Comparison of ENCODE assay signal across 16 cellular contexts in the genomic region with DNA sequence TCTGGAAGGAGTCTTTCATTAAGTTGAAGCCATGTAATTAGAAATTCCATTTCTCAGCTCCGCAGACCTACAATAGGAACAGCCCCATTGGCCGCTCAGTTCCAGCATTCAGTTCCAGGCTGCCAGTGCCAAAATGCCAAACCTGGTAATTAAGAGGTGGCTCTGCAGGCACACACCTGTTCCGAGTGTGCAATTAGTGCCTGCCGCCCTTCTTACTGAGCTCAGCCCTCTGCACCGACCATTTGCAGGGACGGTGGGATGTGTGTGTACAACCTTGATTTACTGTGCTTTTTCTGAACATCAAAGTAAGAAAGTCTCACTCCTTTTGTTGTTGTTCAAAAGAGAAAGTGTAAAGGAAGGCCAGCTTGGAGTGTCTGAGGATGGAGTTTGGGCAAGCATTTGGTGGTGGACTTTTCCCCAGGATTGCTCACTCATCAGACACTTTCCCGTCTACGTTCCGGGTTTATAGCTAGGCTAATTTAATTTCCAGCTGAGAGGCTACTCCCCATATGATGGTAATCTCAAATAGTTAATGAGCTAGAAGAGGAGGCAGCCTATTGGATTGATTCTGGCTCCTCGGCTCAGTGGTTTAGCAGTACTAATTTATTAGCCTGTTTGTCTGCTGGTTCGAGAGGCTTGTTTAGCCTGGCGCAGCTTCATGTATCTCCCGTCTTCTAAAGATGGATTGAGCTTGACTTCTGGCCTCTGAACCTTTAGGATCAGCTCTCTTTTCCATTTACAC. TPM values are rescaled to one million over a fixed set of nuclear protein-coding genes. Genes with fewer than 3 reads are reported as not detected.
DNase-seq lines count a peak whose midpoint lies in the region; ATAC-seq and TF ChIP-seq lines count a peak whose summit lies in the region.
"Had no signal": no experiment of that assay in that cellular context is flagged by ENCODE, and none has a peak within 500 bp of the region (broad histone marks: within the 10 kb centered on the region; RNA-seq: fewer than 3 reads in every experiment).

No MANE protein-coding gene starts in this region.

- peak overlapping the region; percentile 63 to 64 for H3K27ac Mint-ChIP-seq in natural killer cell treated with Interleukin-12 subunit alpha and Interleukin-12 subunit beta and Interleukin-15 and Interleukin-18, amount 100 ng/mL, for 72 hours
- H3K27ac Mint-ChIP-seq in natural killer cell: peak overlapping the region in 1 of 2 donors; percentile 20
- H3K27ac Mint-ChIP-seq in activated T-cell treated with anti-CD3 and anti-CD28 coated beads, Interleukin-2, amount 50 U/mL, for 72 hours: peak overlapping the region; percentile 52
- H3K27ac Mint-ChIP-seq in type B pancreatic cell: no peak overlapping the region

- peaks cover 59 to 63% of the 10 kb centered on the region in 2 donors for H3K4me1 Mint-ChIP-seq in natural killer cell treated with Interleukin-12 subunit alpha and Interleukin-12 subunit beta and Interleukin-15 and Interleukin-18, amount 100 ng/mL, for 72 hours (ENCODE audit: low read depth in 2 of 2)
- H3K4me1 Mint-ChIP-seq in natural killer cell (peaks cover 81 to 89% of the 10 kb centered on the region in 2 donors), type B pancreatic cell (ENCODE audit: unreplicated experiment) (peaks cover 46% of the 10 kb centered on the region)
- peaks cover 74% of the 10 kb centered on the region for H3K4me1 Mint-ChIP-seq in activated T-cell treated with anti-CD3 and anti-CD28 coated beads, Interleukin-2, amount 50 U/mL, for 72 hours (ENCODE audit: low read depth)

- no peaks in the 10 kb centered on the region for H3K9me3 Mint-ChIP-seq in natural killer cell treated with Interleukin-12 subunit alpha and Interleukin-12 subunit beta and Interleukin-15 and Interleukin-18, amount 100 ng/mL, for 72 hours
- H3K9me3 Mint-ChIP-seq in natural killer cell: no peaks in the 10 kb centered on the region
- no peaks in the 10 kb centered on the region for H3K9me3 Mint-ChIP-seq in activated T-cell treated with anti-CD3 and anti-CD28 coated beads, Interleukin-2, amount 50 U/mL, for 72 hours
- H3K9me3 Mint-ChIP-seq in type B pancreatic cell: peaks cover 3% of the 10 kb centered on the region
- H3K9me3 Mint-ChIP-seq: activated naive CD4-positive, alpha-beta T cell treated with anti-CD3 and anti-CD28 coated beads for 36 hours had no signal

- ATAC-seq in natural killer cell treated with Interleukin-12 subunit alpha and Interleukin-12 subunit beta and Interleukin-15 and Interleukin-18, amount 100 ng/mL, for 72 hours: no peak
- no peak for ATAC-seq in natural killer cell
- ATAC-seq in activated T-cell treated with anti-CD3 and anti-CD28 coated beads, Interleukin-2, amount 50 U/mL, for 72 hours (replicated peaks in 1 of 2): no peak
- peak; percentile 20 for ATAC-seq in left lobe of liver
- no peak for ATAC-seq in HG03280 (IDR thresholded peaks at IDR 0.05; ENCODE audit: unreplicated experiment)
- no peak for ATAC-seq in HG03196 (IDR thresholded peaks at IDR 0.05; ENCODE audit: unreplicated experiment)

- peak overlapping the region; percentile 73 for H3K4me3 Mint-ChIP-seq in natural killer cell treated with Interleukin-12 subunit alpha and Interleukin-12 subunit beta and Interleukin-15 and Interleukin-18, amount 100 ng/mL, for 72 hours
- H3K4me3 Mint-ChIP-seq in natural killer cell: no peak overlapping the region
- peak overlapping the region in 1 of 2 donors; percentile 54 for H3K4me3 Mint-ChIP-seq in activated T-cell treated with anti-CD3 and anti-CD28 coated beads, Interleukin-2, amount 50 U/mL, for 72 hours
- peak overlapping the region; percentile 27 for H3K4me3 Mint-ChIP-seq in type B pancreatic cell
- H3K4me3 Mint-ChIP-seq: activated naive CD4-positive, alpha-beta T cell treated with anti-CD3 and anti-CD28 coated beads for 36 hours had no signal

- no peaks in the 10 kb centered on the region for H3K27me3 Mint-ChIP-seq in natural killer cell treated with Interleukin-12 subunit alpha and Interleukin-12 subunit beta and Interleukin-15 and Interleukin-18, amount 100 ng/mL, for 72 hours
- no peaks in the 10 kb centered on the region for H3K27me3 Mint-ChIP-seq in natural killer cell (ENCODE audit: low read depth in 2 of 2)
- H3K27me3 Mint-ChIP-seq in activated T-cell treated with anti-CD3 and anti-CD28 coated beads, Interleukin-2, amount 50 U/mL, for 72 hours (ENCODE audit: low read depth): no peaks in the 10 kb centered on the region
- peaks cover 29% of the 10 kb centered on the region for H3K27me3 Mint-ChIP-seq in type B pancreatic cell

- intact Hi-C loops in natural killer cell (cut with micrococcal nuclease): no loop called here

- peak; percentile 41 for DNase-seq in natural killer cell treated with Interleukin-12 subunit alpha and Interleukin-12 subunit beta and Interleukin-15 and Interleukin-18, amount 100 ng/mL, for 72 hours (ENCODE audit: low spot score)
- DNase-seq in natural killer cell (no peak), left lobe of liver (ENCODE audit: low spot score) (peak; percentile 36), type B pancreatic cell (ENCODE audit: extremely low spot score, unreplicated experiment) (no peak), activated gamma-delta T cell treated with Interleukin-2 at 50 U/mL for 16 hours (no peak)
- DNase-seq in activated T-cell treated with anti-CD3 and anti-CD28 coated beads, Interleukin-2, amount 50 U/mL, for 72 hours: no peak
- DNase-seq: activated CD4-positive, alpha-beta T cell treated with anti-CD3 and anti-CD28 coated beads, Interleukin-2, amount 50 U/mL, for 1 hour; activated naive CD4-positive, alpha-beta T cell treated with anti-CD3 and anti-CD28 coated beads for 36 hours; DMS 273 treated with DMSO at 0.1 percent for 48 hours; HCEC 1CT; NCI-H1694; NCI-H748 treated with DMSO at 0.1 percent for 48 hours; pancreas; T-helper 9 cell had no signal

- H3K36me3 Mint-ChIP-seq in natural killer cell treated with Interleukin-12 subunit alpha and Interleukin-12 subunit beta and Interleukin-15 and Interleukin-18, amount 100 ng/mL, for 72 hours: no peaks in the 10 kb centered on the region
- no peaks in the 10 kb centered on the region for H3K36me3 Mint-ChIP-seq in natural killer cell
- peaks cover 2 to 5% of the 10 kb centered on the region in 2 donors for H3K36me3 Mint-ChIP-seq in activated T-cell treated with anti-CD3 and anti-CD28 coated beads, Interleukin-2, amount 50 U/mL, for 72 hours (ENCODE audit: insufficient read depth in 2 of 2)
- peaks cover 3% of the 10 kb centered on the region for H3K36me3 Mint-ChIP-seq in type B pancreatic cell

- TF ChIP-seq CTCF in natural killer cell (IDR thresholded peaks at IDR 0.05) (no peak), type B pancreatic cell (conservative IDR thresholded peaks at IDR 0.05) (no peak)

RNA-seq across cellular contexts. Expression of a gene that starts 20.0 kb away (rescaled TPM):
- 10 to 100 TPM; 13.2 to 22.0 TPM for total RNA-seq in natural killer cell treated with Interleukin-12 subunit alpha and Interleukin-12 subunit beta and Interleukin-15 and Interleukin-18, amount 100 ng/mL, for 72 hours
- 10 to 100 TPM; 14.1 to 18.6 (median 17.1) TPM for total RNA-seq in natural killer cell
- total RNA-seq in activated T-cell treated with anti-CD3 and anti-CD28 coated beads, Interleukin-2, amount 50 U/mL, for 72 hours: 10 to 100 TPM; 10.8 to 17.1 TPM
- total RNA-seq in left lobe of liver: 39.8 TPM
- total RNA-seq in type B pancreatic cell (ENCODE audit: low replicate concordance): 6.6 and 12.9 TPM in 2 replicates

Comparison
In these comparisons a context has a peak if more than half of its experiments do, and no peak if none do; other contexts are left out.
1. DNase-seq: peak in natural killer cell treated with Interleukin-12 subunit alpha and Interleukin-12 subunit beta and Interleukin-15 and Interleukin-18, amount 100 ng/mL, for 72 hours (single experiment) and left lobe of liver (single experiment); none in natural killer cell (single experiment), activated T-cell treated with anti-CD3 and anti-CD28 coated beads, Interleukin-2, amount 50 U/mL, for 72 hours (0 of 2), type B pancreatic cell (single experiment) and activated gamma-delta T cell treated with Interleukin-2 at 50 U/mL for 16 hours (single experiment).